ENCODE assay signal across 21 cellular contexts in genomic region chr13:27858046-27858445, GRCh38.
DNase-seq lines count a peak whose midpoint lies in the region; ATAC-seq and TF ChIP-seq lines count a peak whose summit lies in the region.
"Had no signal": no experiment of that assay in that cellular context is flagged by ENCODE, and none has a peak within 500 bp of the region (broad histone marks: within the 10 kb centered on the region; RNA-seq: fewer than 3 reads in every experiment).

No MANE protein-coding gene starts in this region.

- no peak overlapping the region for H3K23ac ChIP-seq in neuronal stem cell (ENCODE audit: low read depth, low read length, poor library complexity)

- no peak overlapping the region for H3K14ac ChIP-seq in neuronal stem cell (ENCODE audit: low read length)

- intact Hi-C loops in esophagus muscularis mucosa (cut with DNase I), result no loop called here

- 72% methylated on average over 5 of the region's 5 CpGs for WGBS in esophagus muscularis mucosa
- WGBS in neuronal stem cell (ENCODE audit: extremely low coverage in 2 of 2, insufficient read length in 2 of 2, insufficient replicate concordance in 1 of 2), 2 donors, result no CpG with 5 or more reads among the region's 5 CpGs

- no peaks in the 10 kb centered on the region for H3K79me2 ChIP-seq in GM23338 (replicated peaks; ENCODE audit: insufficient read depth)

- H3K4ac ChIP-seq in neuronal stem cell (ENCODE audit: low read length), result no peak overlapping the region

- no peak overlapping the region for H2AK5ac ChIP-seq in neuronal stem cell (ENCODE audit: low read depth, low read length)

- H4K91ac ChIP-seq in neuronal stem cell (ENCODE audit: low read depth, low read length, poor library complexity), result no peak overlapping the region

- H3K27ac Mint-ChIP-seq in GM23338, result no peak overlapping the region
- H3K27ac Mint-ChIP-seq: CD14-positive monocyte; CD4-positive, alpha-beta T cell had no signal

- no peak overlapping the region for H2BK15ac ChIP-seq in neuronal stem cell (ENCODE audit: low read length)

- H3K4me3 ChIP-seq in GM23338, result no peak overlapping the region
- no peak overlapping the region for H3K4me3 ChIP-seq in esophagus muscularis mucosa
- no peak overlapping the region for H3K4me3 ChIP-seq in neuronal stem cell (ENCODE audit: low read length in 2 of 2)
- H3K4me3 ChIP-seq: A549; BLaER1 treated with 17β-estradiol and CSF1 and Interleukin-3, amounts not matched to agents 10 nM and 100 nM had no signal

- no peak for TF ChIP-seq CTCF in GM23338 (conservative IDR thresholded peaks at IDR 0.05; ENCODE audit: low read depth in 2 of 2)
- TF ChIP-seq CTCF in esophagus muscularis mucosa (IDR thresholded peaks at IDR 0.05), result no peak

- H2BK12ac ChIP-seq in neuronal stem cell (ENCODE audit: low read length), result no peak overlapping the region

- H3K27me3 Mint-ChIP-seq in GM23338 (ENCODE audit: insufficient read depth, low read depth, poor library complexity), result peaks cover 15% of the 10 kb centered on the region

- TF ChIP-seq POLR2A in esophagus muscularis mucosa (IDR thresholded peaks at IDR 0.05; ENCODE audit: low read depth), result no peak

- ATAC-seq in GM23338 (no peak), HG03571 (IDR thresholded peaks at IDR 0.05; ENCODE audit: unreplicated experiment) (no peak), HG03159 (IDR thresholded peaks at IDR 0.05; ENCODE audit: unreplicated experiment) (no peak)
- ATAC-seq: A549 had no signal

- H4K8ac ChIP-seq in neuronal stem cell (ENCODE audit: low read depth, low read length), result no peak overlapping the region

- H3K27me3 ChIP-seq in GM23338 (ENCODE audit: insufficient read depth) (no peaks in the 10 kb centered on the region), esophagus muscularis mucosa (peaks cover 0 to 78% (median 0%) of the 10 kb centered on the region in 4 donors), neuronal stem cell (ENCODE audit: control insufficient read depth in 3 of 3, insufficient read depth in 3 of 3, low read depth in 1 of 3, low read length in 3 of 3) (peaks cover 0 to 45% (median 2%) of the 10 kb centered on the region in 3 experiments)
- H3K27me3 ChIP-seq: BLaER1 treated with 17β-estradiol and CSF1 and Interleukin-3, amounts not matched to agents 10 nM and 100 nM had no signal

- H3K4me3 Mint-ChIP-seq in GM23338, result no peak overlapping the region
- H3K4me3 Mint-ChIP-seq: CD14-positive monocyte; CD4-positive, alpha-beta T cell; CD8-positive, alpha-beta memory T cell had no signal

- no peaks in the 10 kb centered on the region for H3K9me3 Mint-ChIP-seq in GM23338
- H3K9me3 Mint-ChIP-seq: CD4-positive, alpha-beta T cell; CD8-positive, alpha-beta memory T cell had no signal

- H3K9me2 ChIP-seq in GM23338 (ENCODE audit: insufficient read depth), result no peaks in the 10 kb centered on the region

- H3K4me1 ChIP-seq in GM23338 (ENCODE audit: insufficient read depth) (peaks cover 7% of the 10 kb centered on the region; the same call in 1 of the 2 replicates), esophagus muscularis mucosa (no peaks in the 10 kb centered on the region), neuronal stem cell (ENCODE audit: control insufficient read depth in 2 of 2, insufficient read depth in 1 of 2, low read depth in 1 of 2, low read length in 2 of 2) (peaks cover 0 to 5% of the 10 kb centered on the region in 2 donors)
- H3K4me1 ChIP-seq: BE2C; BLaER1 treated with 17β-estradiol and CSF1 and Interleukin-3, amounts not matched to agents 10 nM and 100 nM had no signal

- H3K27ac ChIP-seq in GM23338 (ENCODE audit: low read depth) (no peak overlapping the region), esophagus muscularis mucosa (replicated peaks in 1 of 4) (no peak overlapping the region), neuronal stem cell (replicated peaks; ENCODE audit: low read length) (no peak overlapping the region)
- H3K27ac ChIP-seq: A549; BLaER1 treated with 17β-estradiol and CSF1 and Interleukin-3, amounts not matched to agents 10 nM and 100 nM had no signal

- H3K4me1 Mint-ChIP-seq in GM23338, result peaks cover 25% of the 10 kb centered on the region
- H3K4me1 Mint-ChIP-seq: CD14-positive monocyte; CD8-positive, alpha-beta memory T cell had no signal

- H2AFZ ChIP-seq in GM23338 (peak overlapping the region; percentile 52; the same call in 1 of the 2 replicates), neuronal stem cell (ENCODE audit: low read length) (no peak overlapping the region)

- TF ChIP-seq EP300 in esophagus muscularis mucosa (IDR thresholded peaks at IDR 0.05), result no peak

- H2BK5ac ChIP-seq in neuronal stem cell (ENCODE audit: low read length), result no peak overlapping the region

- no peak overlapping the region for H3K9ac ChIP-seq in neuronal stem cell (ENCODE audit: low read depth, low read length, poor library complexity)
- H3K9ac ChIP-seq: BLaER1 treated with 17β-estradiol and CSF1 and Interleukin-3, amounts not matched to agents 10 nM and 100 nM had no signal

- H2BK120ac ChIP-seq in neuronal stem cell (ENCODE audit: low read depth, low read length), result no peak overlapping the region

- no peaks in the 10 kb centered on the region for H3K79me1 ChIP-seq in neuronal stem cell (ENCODE audit: low read depth, low read length)

- H3K36me3 ChIP-seq in GM23338 (ENCODE audit: insufficient read depth), result no peaks in the 10 kb centered on the region
- H3K36me3 ChIP-seq in esophagus muscularis mucosa, result no peaks in the 10 kb centered on the region
- no peaks in the 10 kb centered on the region for H3K36me3 ChIP-seq in neuronal stem cell (replicated peaks in 1 of 2; ENCODE audit: control insufficient read depth in 2 of 2, insufficient read depth in 2 of 2, low read length in 2 of 2)
- H3K36me3 ChIP-seq: BE2C; BLaER1 treated with 17β-estradiol and CSF1 and Interleukin-3, amounts not matched to agents 10 nM and 100 nM had no signal

- H4K20me1 ChIP-seq in GM23338 (replicated peaks; ENCODE audit: insufficient read depth), result no peaks in the 10 kb centered on the region
- H4K20me1 ChIP-seq: BLaER1 treated with 17β-estradiol and CSF1 and Interleukin-3, amounts not matched to agents 10 nM and 100 nM had no signal

- no peaks in the 10 kb centered on the region for H3F3A ChIP-seq in GM23338 (replicated peaks; ENCODE audit: low read depth)

- H3K36me3 Mint-ChIP-seq in GM23338 (ENCODE audit: low read depth), result no peaks in the 10 kb centered on the region
- H3K36me3 Mint-ChIP-seq: CD14-positive monocyte; CD8-positive, alpha-beta memory T cell had no signal

- no peak overlapping the region for H3K4me2 ChIP-seq in GM23338
- no peak overlapping the region for H3K4me2 ChIP-seq in neuronal stem cell (ENCODE audit: insufficient read depth, low read length, poor library complexity, severe bottlenecking)
- H3K4me2 ChIP-seq: A549; BLaER1 treated with 17β-estradiol and CSF1 and Interleukin-3, amounts not matched to agents 10 nM and 100 nM had no signal

- H3K9me3 ChIP-seq in esophagus muscularis mucosa (no peaks in the 10 kb centered on the region), neuronal stem cell (replicated peaks in 1 of 2; ENCODE audit: control insufficient read depth in 2 of 2, insufficient read depth in 1 of 2, low read depth in 1 of 2, low read length in 2 of 2) (no peaks in the 10 kb centered on the region)
- H3K9me3 ChIP-seq: A549; BE2C; BLaER1 treated with 17β-estradiol and CSF1 and Interleukin-3, amounts not matched to agents 10 nM and 100 nM had no signal

- no peak for DNase-seq in GM23338 (ENCODE audit: low spot score)
- DNase-seq in esophagus muscularis mucosa (ENCODE audit: extremely low spot score), result peak; percentile 90
- DNase-seq in neuronal stem cell (ENCODE audit: low spot score), result no peak
- DNase-seq in iPS-NIHi7 (ENCODE audit: extremely low spot score), result no peak
- DNase-seq: 8988T; ACHN; AML-193; BE2C; CD4-positive, alpha-beta T cell; CD8-positive, alpha-beta memory T cell; DMS79; EL; GF-D8; GOT3; H7; HCEC 1CT had no signal

- H3K18ac ChIP-seq in neuronal stem cell (ENCODE audit: low read length), result peak overlapping the region; percentile 2

TF ChIP-seq in GM23338, 12 proteins besides CTCF, POLR2A, EP300 and RAD21 (continues in another document):
- TF ChIP-seq EZH2phosphoT487 (IDR thresholded peaks at IDR 0.05; ENCODE audit: unreplicated experiment), result no peak
- no peak for TF ChIP-seq STAT1 (IDR thresholded peaks at IDR 0.05; ENCODE audit: unreplicated experiment)
- TF ChIP-seq CREB1 (CRISPR knock-in tag; IDR thresholded peaks at IDR 0.05; ENCODE audit: low read depth), result no peak
- no peak for TF ChIP-seq ETS1 (IDR thresholded peaks at IDR 0.05)
- no peak for TF ChIP-seq NANOG (IDR thresholded peaks at IDR 0.05; ENCODE audit: borderline replicate concordance)
- no peak for TF ChIP-seq POLR2AphosphoS5 (IDR thresholded peaks at IDR 0.05; ENCODE audit: low read depth)
